ENCODE assay signal across 15 cellular contexts in genomic region chr2:36511858-36512630, GRCh38.
DNase-seq lines count a peak whose midpoint lies in the region; ATAC-seq, FAIRE-seq and TF ChIP-seq lines count a peak whose summit lies in the region.
"Had no signal": no experiment of that assay in that cellular context is flagged by ENCODE, and none has a peak within 500 bp of the region (broad histone marks: within the 10 kb centered on the region; RNA-seq: fewer than 3 reads in every experiment).

No MANE protein-coding gene starts in this region.

- H3K4me2 ChIP-seq in K562 (ENCODE audit: insufficient read depth, low read length) (peak overlapping the region; percentile 51), GM23338 (no peak overlapping the region)

- peaks cover 46% of the 10 kb centered on the region for H3K36me3 Mint-ChIP-seq in GM23338 (ENCODE audit: low read depth)
- peaks cover 56% of the 10 kb centered on the region for H3K36me3 Mint-ChIP-seq in WTC11

- no peaks in the 10 kb centered on the region for H3K27me3 ChIP-seq in K562 (ENCODE audit: control insufficient read depth in 2 of 2, insufficient read depth in 2 of 2, low read length in 2 of 2)
- H3K27me3 ChIP-seq in GM23338 (ENCODE audit: insufficient read depth), result no peaks in the 10 kb centered on the region
- no peaks in the 10 kb centered on the region for H3K27me3 ChIP-seq in HAP-1 (ENCODE audit: low read depth)
- H3K27me3 ChIP-seq: body of pancreas had no signal

- intact Hi-C loops in K562 (cut with micrococcal nuclease), result no loop called here

- peak; percentile 59 for ATAC-seq in GM18907 (IDR thresholded peaks at IDR 0.05; ENCODE audit: unreplicated experiment)
- ATAC-seq in HG03095 (IDR thresholded peaks at IDR 0.05; ENCODE audit: unreplicated experiment), result peak; percentile 59
- peak; percentile 93 for ATAC-seq in K562
- no peak for ATAC-seq in GM23338
- ATAC-seq in WTC11, result no peak
- ATAC-seq: body of pancreas; effector memory CD8-positive, alpha-beta T cell had no signal

- CTCF ChIA-PET in K562 (lab: Yijun Ruan, JAX; ENCODE audit: low intra/inter-chr PET ratio) (interaction anchor here (0.5 kb wide), 1 partner anchor 195 kb away, joined by 4 read pairs; no protein-coding TSS in a partner anchor), WTC11 (lab: Charles Lee) (no interaction called here)

- H3K27ac Mint-ChIP-seq in GM23338 (no peak overlapping the region), WTC11 (no peak overlapping the region)

- peak; percentile 62 for TF ChIP-seq EP300 in K562 (IDR thresholded peaks at IDR 0.05; ENCODE audit: low read length)

- peaks cover 0 to 15% of the 10 kb centered on the region in 2 experiments; a peak in 3 of 5 replicates for H3K4me1 ChIP-seq in K562 (replicated peaks in 1 of 2; ENCODE audit: control insufficient read depth in 2 of 2, insufficient read depth in 2 of 2, low read length in 2 of 2)
- H3K4me1 ChIP-seq in GM23338 (ENCODE audit: insufficient read depth), result peaks cover 6% of the 10 kb centered on the region
- H3K4me1 ChIP-seq in HAP-1, result no peaks in the 10 kb centered on the region; the same call in 1 of the 2 replicates
- H3K4me1 ChIP-seq: body of pancreas had no signal

- BruUV-seq in K562 (replicated peaks; lab: Mats Ljungman, UMichigan), result no TSS peak

- no peaks in the 10 kb centered on the region for H3F3A ChIP-seq in GM23338 (replicated peaks; ENCODE audit: low read depth)

- peaks cover 4% of the 10 kb centered on the region for H3K27me3 Mint-ChIP-seq in GM23338 (ENCODE audit: insufficient read depth, low read depth, poor library complexity)
- no peaks in the 10 kb centered on the region for H3K27me3 Mint-ChIP-seq in WTC11 (ENCODE audit: low read depth)
- H3K27me3 Mint-ChIP-seq: effector memory CD8-positive, alpha-beta T cell had no signal

- H3K4me1 Mint-ChIP-seq in GM23338, result peaks cover 13% of the 10 kb centered on the region
- H3K4me1 Mint-ChIP-seq in WTC11, result peaks cover 15% of the 10 kb centered on the region

- no peaks in the 10 kb centered on the region for H3K79me2 ChIP-seq in K562 (ENCODE audit: control insufficient read depth, insufficient read depth, low read length)
- peaks cover 7% of the 10 kb centered on the region; the same call in 1 of the 2 replicates for H3K79me2 ChIP-seq in GM23338 (replicated peaks; ENCODE audit: insufficient read depth)

- peak overlapping the region in 1 of 2 experiments; percentile 1; a peak in 1 of 4 replicates for H3K9ac ChIP-seq in K562 (ENCODE audit: insufficient read depth in 1 of 2, low read depth in 2 of 2, low read length in 2 of 2)

- TF ChIP-seq CTCF in AG09309 (IDR thresholded peaks at IDR 0.05; ENCODE audit: control insufficient read depth, insufficient read depth, low read depth, low read length, missing control alignments), result no peak
- no peak for TF ChIP-seq CTCF in K562 (IDR thresholded peaks at IDR 0.05 in 2 of 3, conservative IDR thresholded peaks at IDR 0.05 in 1 of 3; ENCODE audit: insufficient read depth in 2 of 3, low read depth in 1 of 3, low read length in 3 of 3)
- no peak for TF ChIP-seq CTCF in GM23338 (conservative IDR thresholded peaks at IDR 0.05; ENCODE audit: low read depth in 2 of 2)
- no peak for TF ChIP-seq CTCF in WTC11 (IDR thresholded peaks at IDR 0.05)

- peak; percentile 8 to 16; a peak in 1 of 4 replicates for TF ChIP-seq RAD21 in K562 (CRISPR knock-in tag; conservative IDR thresholded peaks at IDR 0.05 in 1 of 2, IDR thresholded peaks at IDR 0.05 in 1 of 2)

- H3K27ac ChIP-seq in K562 (ENCODE audit: extremely low read depth, low read depth, low read length) (no peak overlapping the region), GM23338 (ENCODE audit: low read depth) (no peak overlapping the region)
- H3K27ac ChIP-seq: body of pancreas had no signal

- H3K9me3 Mint-ChIP-seq in GM23338, result no peaks in the 10 kb centered on the region
- no peaks in the 10 kb centered on the region for H3K9me3 Mint-ChIP-seq in WTC11
- H3K9me3 Mint-ChIP-seq: effector memory CD8-positive, alpha-beta T cell; neural crest cell had no signal

- H3K9me1 ChIP-seq in K562 (ENCODE audit: control insufficient read depth, insufficient read depth, low read length), result no peaks in the 10 kb centered on the region

- no peak for TF ChIP-seq POLR2A in K562 (conservative IDR thresholded peaks at IDR 0.05)

- H2AFZ ChIP-seq in K562 (ENCODE audit: low read depth, low read length) (peak overlapping the region; percentile 16), GM23338 (no peak overlapping the region)

- in situ Hi-C loops in K562 (cut with MboI), result no loop called here
- in situ Hi-C loops in HAP-1 (cut with MboI; ENCODE audit: low sequenced_read_pairs), result no loop called here

- 0 out of 2 replicates have a peak, but pooled peaks cover 2% of the 10 kb centered on the region for H4K20me1 ChIP-seq in K562 (replicated peaks; ENCODE audit: control insufficient read depth, insufficient read depth, low read length)
- H4K20me1 ChIP-seq in GM23338 (replicated peaks; ENCODE audit: insufficient read depth), result no peaks in the 10 kb centered on the region

- FAIRE-seq in K562 (lab: Jason Lieb, UNC), result peak; percentile 91
- FAIRE-seq: H1, TTC549 had no signal

- DNase-seq in AG09309 (ENCODE audit: low read depth) (peak; percentile 28), K562 (ENCODE audit: extremely low read depth in 1 of 4, low spot score in 3 of 4) (peak; percentile 32 to 83 (median 58)), GM23338 (ENCODE audit: low spot score) (no peak), WTC11 (ENCODE audit: low spot score) (no peak), HAP-1 (ENCODE audit: low spot score in 2 of 2) (no peak)
- DNase-seq in activated CD4-positive, CD25-positive, alpha-beta regulatory T cell (lab: John Stamatoyannopoulos, UW), result no peak
- DNase-seq: body of pancreas; DND-41; effector memory CD8-positive, alpha-beta T cell; stimulated activated CD4-positive, alpha-beta T cell treated with anti-CD3 and anti-CD28 coated beads, Interleukin-12 subunit alpha, Interleukin-12 subunit beta, amount 100 ng/mL, for 4 hours had no signal

- 2% methylated on average over 7 of the region's 9 CpGs for WGBS in K562 (ENCODE audit: insufficient coverage, low coverage, missing lambda C conversion rate)

- H3K36me3 ChIP-seq in K562 (ENCODE audit: control insufficient read depth, insufficient read depth, low read length) (no peaks in the 10 kb centered on the region), GM23338 (ENCODE audit: insufficient read depth) (peaks cover 18% of the 10 kb centered on the region), HAP-1 (replicated peaks) (peaks cover 18% of the 10 kb centered on the region)

- H3K4me3 ChIP-seq in AG09309 (ENCODE audit: control insufficient read depth, low read depth, low read length), result no peak overlapping the region
- H3K4me3 ChIP-seq in K562, result no peak overlapping the region
- no peak overlapping the region for H3K4me3 ChIP-seq in GM23338
- no peak overlapping the region for H3K4me3 ChIP-seq in HAP-1
- H3K4me3 ChIP-seq: body of pancreas had no signal

- POLR2A ChIA-PET in K562 (lab: Yijun Ruan, JAX), result interaction anchor here (0.8 to 1.5 kb wide), 4 partner anchors 10 to 21 kb away, joined by 3 to 11 read pairs (median 3); no protein-coding TSS in a partner anchor
- POLR2A ChIA-PET in WTC11 (lab: Charles Lee), result no interaction called here

- H3K9me2 ChIP-seq in GM23338 (ENCODE audit: insufficient read depth), result no peaks in the 10 kb centered on the region

- no peaks in the 10 kb centered on the region for H3K9me3 ChIP-seq in K562 (replicated peaks; ENCODE audit: control insufficient read depth, insufficient read depth, low read depth, low read length)
- no peaks in the 10 kb centered on the region for H3K9me3 ChIP-seq in HAP-1
- H3K9me3 ChIP-seq: body of pancreas had no signal

- H3K4me3 Mint-ChIP-seq in GM23338 (no peak overlapping the region), WTC11 (no peak overlapping the region)
- H3K4me3 Mint-ChIP-seq: effector memory CD8-positive, alpha-beta T cell; neural crest cell had no signal

TF ChIP-seq in GM23338, 12 proteins besides CTCF, POLR2A, EP300 and RAD21 (continues in another document):
- no peak for TF ChIP-seq ZNF331 (CRISPR knock-in tag; IDR thresholded peaks at IDR 0.05; ENCODE audit: low read depth)
- TF ChIP-seq ETS1 (IDR thresholded peaks at IDR 0.05), result no peak
- no peak for TF ChIP-seq EZH2 (IDR thresholded peaks at IDR 0.05; ENCODE audit: low read depth, unreplicated experiment)

TF ChIP-seq in WTC11, 78 proteins besides CTCF, POLR2A, EP300 and RAD21 (continues in another document):
- TF ChIP-seq KAT7 (CRISPR knock-in tag; IDR thresholded peaks at IDR 0.05; ENCODE audit: borderline replicate concordance) (no peak), CREB1 (CRISPR knock-in tag; IDR thresholded peaks at IDR 0.05) (no peak), ZNF263 (CRISPR knock-in tag; IDR thresholded peaks at IDR 0.05; ENCODE audit: low read depth) (no peak), FOXP4 (CRISPR knock-in tag; IDR thresholded peaks at IDR 0.05) (no peak), ZNF232 (CRISPR knock-in tag; IDR thresholded peaks at IDR 0.05) (no peak), FOXJ3 (CRISPR knock-in tag; IDR thresholded peaks at IDR 0.05; ENCODE audit: borderline replicate concordance) (no peak), FOXP1 (CRISPR knock-in tag; IDR thresholded peaks at IDR 0.05; ENCODE audit: borderline replicate concordance) (no peak)

Comparison
In these comparisons a context has a peak if more than half of its experiments do, and no peak if none do; other contexts are left out.
1. DNase-seq: peak in AG09309 (single experiment) and K562 (4 of 4); none in GM23338 (single experiment), WTC11 (single experiment), activated CD4-positive, CD25-positive, alpha-beta regulatory T cell (0 of 4) and HAP-1 (0 of 2).
2. ATAC-seq: peak in GM18907 (single experiment), HG03095 (single experiment) and K562 (single experiment); none in GM23338 (single experiment) and WTC11 (single experiment).